Comparison of ENCODE assay signal across 11 cellular contexts in genomic region chr6:125818225-125818657, GRCh38. TPM values are rescaled to one million over a fixed set of nuclear protein-coding genes. Genes with fewer than 3 reads are reported as not detected.
DNase-seq lines count a peak whose midpoint lies in the region; ATAC-seq and TF ChIP-seq lines count a peak whose summit lies in the region.
"Had no signal": no experiment of that assay in that cellular context is flagged by ENCODE, and none has a peak within 500 bp of the region (broad histone marks: within the 10 kb centered on the region; RNA-seq: fewer than 3 reads in every experiment).

No MANE protein-coding gene starts in this region.

- peaks cover 56% of the 10 kb centered on the region for H3K4me1 ChIP-seq in suprapubic skin
- H3K4me1 ChIP-seq: neural progenitor cell had no signal

- peaks cover 11% of the 10 kb centered on the region for H3K36me3 ChIP-seq in suprapubic skin
- H3K36me3 ChIP-seq: neural progenitor cell had no signal

- peaks cover 47% of the 10 kb centered on the region for H3K36me3 Mint-ChIP-seq in activated CD4-positive, alpha-beta T cell treated with anti-CD3 and anti-CD28 coated beads, Interleukin-2, amount 10 ng/mL, durations not matched to agents 24 days and 14 days (ENCODE audit: low read depth)
- H3K36me3 Mint-ChIP-seq in effector memory CD8-positive, alpha-beta T cell (ENCODE audit: insufficient read depth), result peaks cover 7% of the 10 kb centered on the region
- H3K36me3 Mint-ChIP-seq: neural progenitor cell had no signal

- H3K9me3 ChIP-seq in suprapubic skin, result no peaks in the 10 kb centered on the region

- no peak for TF ChIP-seq EP300 in suprapubic skin (IDR thresholded peaks at IDR 0.05)

- H3K9me3 Mint-ChIP-seq in activated CD4-positive, alpha-beta T cell treated with anti-CD3 and anti-CD28 coated beads, Interleukin-2, amount 10 ng/mL, durations not matched to agents 24 days and 14 days, result no peaks in the 10 kb centered on the region
- no peaks in the 10 kb centered on the region for H3K9me3 Mint-ChIP-seq in effector memory CD8-positive, alpha-beta T cell
- H3K9me3 Mint-ChIP-seq: neural progenitor cell had no signal

- peak; percentile 31 for DNase-seq in activated CD4-positive, alpha-beta T cell treated with anti-CD3 and anti-CD28 coated beads, Interleukin-2, amount 10 ng/mL, durations not matched to agents 24 days and 14 days
- DNase-seq in activated CD4-positive, alpha-beta T cell treated with anti-CD3 and anti-CD28 coated beads for 4 hours, result no peak
- no peak for DNase-seq in effector memory CD8-positive, alpha-beta T cell
- DNase-seq in suprapubic skin (ENCODE audit: low spot score in 2 of 2) (no peak), retina (no peak), GM13977 (ENCODE audit: low spot score) (no peak)
- no peak for DNase-seq in activated effector memory CD4-positive, alpha-beta T cell treated with anti-CD3 and anti-CD28 coated beads, Interleukin-2, amount 50 U/mL, for 16 hours
- DNase-seq: NCI-H2081 had no signal

- TF ChIP-seq CTCF in suprapubic skin (IDR thresholded peaks at IDR 0.05) (no peak), GM13977 (IDR thresholded peaks at IDR 0.05; ENCODE audit: extremely low read depth, insufficient read depth, missing control alignments) (no peak)

- in situ Hi-C loops in GM13977 (cut with MboI; ENCODE audit: low pct_unique_long_range_greater_than_20kb, low sequenced_read_pairs, unreplicated experiment), result no loop called here

- peaks cover 35% of the 10 kb centered on the region for H3K4me1 Mint-ChIP-seq in activated CD4-positive, alpha-beta T cell treated with anti-CD3 and anti-CD28 coated beads, Interleukin-2, amount 10 ng/mL, durations not matched to agents 24 days and 14 days
- H3K4me1 Mint-ChIP-seq in effector memory CD8-positive, alpha-beta T cell (ENCODE audit: low read depth in 2 of 2), result peaks cover 36% of the 10 kb centered on the region in 2 donors
- H3K4me1 Mint-ChIP-seq: neural progenitor cell had no signal

- peak; percentile 61 for ATAC-seq in HG02852 (IDR thresholded peaks at IDR 0.05; ENCODE audit: unreplicated experiment)
- no peak for ATAC-seq in effector memory CD8-positive, alpha-beta T cell (replicated peaks)

- WGBS in suprapubic skin, result 53% methylated on average over 2 of the region's 2 CpGs

- peak overlapping the region; percentile 4 for H3K27ac ChIP-seq in suprapubic skin
- H3K27ac ChIP-seq: 22Rv1, neural progenitor cell had no signal

- no peak overlapping the region for H3K4me3 ChIP-seq in suprapubic skin
- H3K4me3 ChIP-seq: neural progenitor cell had no signal

- intact Hi-C loops in activated CD4-positive, alpha-beta T cell treated with anti-CD3 and anti-CD28 coated beads, Interleukin-2, amount 10 ng/mL, durations not matched to agents 24 days and 14 days (cut with micrococcal nuclease), result no loop called here

- peak overlapping the region; percentile 55 for H3K27ac Mint-ChIP-seq in activated CD4-positive, alpha-beta T cell treated with anti-CD3 and anti-CD28 coated beads, Interleukin-2, amount 10 ng/mL, durations not matched to agents 24 days and 14 days
- H3K27ac Mint-ChIP-seq in effector memory CD8-positive, alpha-beta T cell, result peak overlapping the region in 1 of 2 donors; percentile 9
- H3K27ac Mint-ChIP-seq: neural progenitor cell had no signal

- no peak for TF ChIP-seq POLR2A in suprapubic skin (IDR thresholded peaks at IDR 0.05)

- no peak overlapping the region for H3K4me3 Mint-ChIP-seq in activated CD4-positive, alpha-beta T cell treated with anti-CD3 and anti-CD28 coated beads, Interleukin-2, amount 10 ng/mL, durations not matched to agents 24 days and 14 days
- peak overlapping the region; percentile 5 to 11 for H3K4me3 Mint-ChIP-seq in effector memory CD8-positive, alpha-beta T cell
- H3K4me3 Mint-ChIP-seq: neural progenitor cell had no signal

- no peaks in the 10 kb centered on the region for H3K27me3 Mint-ChIP-seq in activated CD4-positive, alpha-beta T cell treated with anti-CD3 and anti-CD28 coated beads, Interleukin-2, amount 10 ng/mL, durations not matched to agents 24 days and 14 days
- no peaks in the 10 kb centered on the region for H3K27me3 Mint-ChIP-seq in effector memory CD8-positive, alpha-beta T cell

- H3K27me3 ChIP-seq in suprapubic skin, result no peaks in the 10 kb centered on the region
- H3K27me3 ChIP-seq: neural progenitor cell had no signal

RNA-seq across cellular contexts. Expression of gene NCOA7, which starts 27.5 kb away (rescaled TPM):
- total RNA-seq in activated CD4-positive, alpha-beta T cell treated with anti-CD3 and anti-CD28 coated beads, Interleukin-2, amount 10 ng/mL, durations not matched to agents 24 days and 14 days, result 52.5 and 53.7 TPM in 2 replicates
- total RNA-seq in suprapubic skin, result 10 to 100 TPM; 11.1 to 28.4 (median 22.1) TPM
